ENCODE assay signal across 9 cellular contexts in genomic region chr1:56330400-56331026, GRCh38.
DNase-seq lines count a peak whose midpoint lies in the region; ATAC-seq, FAIRE-seq and TF ChIP-seq lines count a peak whose summit lies in the region.
"Had no signal": no experiment of that assay in that cellular context is flagged by ENCODE, and none has a peak within 500 bp of the region (broad histone marks: within the 10 kb centered on the region; RNA-seq: fewer than 3 reads in every experiment).

No MANE protein-coding gene starts in this region.

- no peak overlapping the region for H3K9ac ChIP-seq in astrocyte (ENCODE audit: low read length)

- no peaks in the 10 kb centered on the region for H3K9me3 ChIP-seq in astrocyte (ENCODE audit: insufficient read depth, low read depth, low read length)
- H3K9me3 ChIP-seq: pancreas had no signal

- ATAC-seq in natural killer cell treated with Interleukin-12 subunit alpha and Interleukin-12 subunit beta and Interleukin-15 and Interleukin-18, amount 100 ng/mL, for 72 hours = peak; percentile 59 to 64
- ATAC-seq in natural killer cell (no peak), HG03135 (IDR thresholded peaks at IDR 0.05; ENCODE audit: unreplicated experiment) (peak; percentile 83)

- H3K4me3 ChIP-seq in astrocyte (ENCODE audit: insufficient read depth, low read depth, low read length) (no peak overlapping the region), H7 (ENCODE audit: insufficient read depth, low read depth, low read length) (no peak overlapping the region)
- H3K4me3 ChIP-seq: pancreas had no signal

- peaks cover 19% of the 10 kb centered on the region for H3K4me1 ChIP-seq in astrocyte (ENCODE audit: insufficient read depth, low read length)
- H3K4me1 ChIP-seq: pancreas had no signal

- no peaks in the 10 kb centered on the region for H3K79me2 ChIP-seq in astrocyte (ENCODE audit: insufficient read depth, low read length)

- intact Hi-C loops in natural killer cell (cut with micrococcal nuclease) = no loop called here

- H4K20me1 ChIP-seq in astrocyte (ENCODE audit: insufficient read depth, low read length) = no peaks in the 10 kb centered on the region

- H2AFZ ChIP-seq in astrocyte (ENCODE audit: low read depth, low read length) = no peak overlapping the region

- no peak overlapping the region for H3K4me3 Mint-ChIP-seq in natural killer cell treated with Interleukin-12 subunit alpha and Interleukin-12 subunit beta and Interleukin-15 and Interleukin-18, amount 100 ng/mL, for 72 hours
- no peak overlapping the region for H3K4me3 Mint-ChIP-seq in natural killer cell
- no peak overlapping the region for H3K4me3 Mint-ChIP-seq in astrocyte (ENCODE audit: unreplicated experiment)

- H3K4me1 Mint-ChIP-seq in natural killer cell treated with Interleukin-12 subunit alpha and Interleukin-12 subunit beta and Interleukin-15 and Interleukin-18, amount 100 ng/mL, for 72 hours (ENCODE audit: low read depth in 2 of 2) = peaks cover 0 to 8% of the 10 kb centered on the region in 2 donors
- no peaks in the 10 kb centered on the region for H3K4me1 Mint-ChIP-seq in natural killer cell
- peaks cover 27% of the 10 kb centered on the region for H3K4me1 Mint-ChIP-seq in astrocyte (ENCODE audit: low read depth, unreplicated experiment)

- H3K9me3 Mint-ChIP-seq in natural killer cell treated with Interleukin-12 subunit alpha and Interleukin-12 subunit beta and Interleukin-15 and Interleukin-18, amount 100 ng/mL, for 72 hours = no peaks in the 10 kb centered on the region
- peaks cover 2 to 3% of the 10 kb centered on the region in 2 donors for H3K9me3 Mint-ChIP-seq in natural killer cell
- H3K9me3 Mint-ChIP-seq in astrocyte (ENCODE audit: unreplicated experiment) = no peaks in the 10 kb centered on the region

- H3K36me3 ChIP-seq in astrocyte (ENCODE audit: insufficient read depth, low read length) (no peaks in the 10 kb centered on the region), H7 (replicated peaks; ENCODE audit: control insufficient read depth, insufficient read depth, low read length) (no peaks in the 10 kb centered on the region)
- H3K36me3 ChIP-seq: pancreas had no signal

- DNase-seq in natural killer cell treated with Interleukin-12 subunit alpha and Interleukin-12 subunit beta and Interleukin-15 and Interleukin-18, amount 100 ng/mL, for 72 hours (ENCODE audit: low spot score) = no peak
- DNase-seq in natural killer cell = no peak
- peak; percentile 66 for DNase-seq in astrocyte (ENCODE audit: low read depth)
- DNase-seq in NCI-H446 treated with DMSO at 0.1 percent for 48 hours (lab: John Stamatoyannopoulos, UW) = no peak
- no peak for DNase-seq in H7
- DNase-seq in activated T-cell treated with anti-CD3 and anti-CD28 coated beads, Interleukin-2, amount 50 U/mL, for 1 hour = no peak
- no peak for DNase-seq in NCI-H1048 (lab: John Stamatoyannopoulos, UW)
- DNase-seq: pancreas had no signal

- no peak overlapping the region for H3K27ac Mint-ChIP-seq in natural killer cell treated with Interleukin-12 subunit alpha and Interleukin-12 subunit beta and Interleukin-15 and Interleukin-18, amount 100 ng/mL, for 72 hours
- H3K27ac Mint-ChIP-seq in natural killer cell (no peak overlapping the region), astrocyte (ENCODE audit: unreplicated experiment) (no peak overlapping the region)

- TF ChIP-seq CTCF in natural killer cell (IDR thresholded peaks at IDR 0.05) = no peak
- no peak for TF ChIP-seq CTCF in astrocyte (IDR thresholded peaks at IDR 0.05; ENCODE audit: insufficient read depth, low read depth, low read length)

- no peaks in the 10 kb centered on the region for H3K36me3 Mint-ChIP-seq in natural killer cell treated with Interleukin-12 subunit alpha and Interleukin-12 subunit beta and Interleukin-15 and Interleukin-18, amount 100 ng/mL, for 72 hours
- H3K36me3 Mint-ChIP-seq in natural killer cell (no peaks in the 10 kb centered on the region), astrocyte (ENCODE audit: low read depth, unreplicated experiment) (no peaks in the 10 kb centered on the region)

- peak; percentile 55 for FAIRE-seq in astrocyte (lab: Jason Lieb, UNC)
- FAIRE-seq: pancreas had no signal

- peak overlapping the region; percentile 21 for H3K4me2 ChIP-seq in astrocyte (ENCODE audit: low read length)

- H3K27me3 ChIP-seq in astrocyte (ENCODE audit: insufficient read depth, low read length) = no peaks in the 10 kb centered on the region
- H3K27me3 ChIP-seq in H7 (ENCODE audit: control insufficient read depth, insufficient read depth, low read length) = no peaks in the 10 kb centered on the region
- H3K27me3 ChIP-seq: pancreas had no signal

- H3K27me3 Mint-ChIP-seq in natural killer cell treated with Interleukin-12 subunit alpha and Interleukin-12 subunit beta and Interleukin-15 and Interleukin-18, amount 100 ng/mL, for 72 hours = peaks cover 0 to 3% of the 10 kb centered on the region in 2 donors
- no peaks in the 10 kb centered on the region for H3K27me3 Mint-ChIP-seq in natural killer cell (ENCODE audit: low read depth in 2 of 2)
- peaks cover 10% of the 10 kb centered on the region for H3K27me3 Mint-ChIP-seq in astrocyte (ENCODE audit: low read depth, unreplicated experiment)

- H3K27ac ChIP-seq in astrocyte (ENCODE audit: low read depth, low read length) = no peak overlapping the region
- H3K27ac ChIP-seq: pancreas had no signal

Comparison
In these comparisons a context has a peak if more than half of its experiments do, and no peak if none do; other contexts are left out.
1. ATAC-seq: peak in natural killer cell treated with Interleukin-12 subunit alpha and Interleukin-12 subunit beta and Interleukin-15 and Interleukin-18, amount 100 ng/mL, for 72 hours (2 of 2) and HG03135 (single experiment); none in natural killer cell (0 of 3).